ENCODE assay signal across 24 cellular contexts in the genomic region with DNA sequence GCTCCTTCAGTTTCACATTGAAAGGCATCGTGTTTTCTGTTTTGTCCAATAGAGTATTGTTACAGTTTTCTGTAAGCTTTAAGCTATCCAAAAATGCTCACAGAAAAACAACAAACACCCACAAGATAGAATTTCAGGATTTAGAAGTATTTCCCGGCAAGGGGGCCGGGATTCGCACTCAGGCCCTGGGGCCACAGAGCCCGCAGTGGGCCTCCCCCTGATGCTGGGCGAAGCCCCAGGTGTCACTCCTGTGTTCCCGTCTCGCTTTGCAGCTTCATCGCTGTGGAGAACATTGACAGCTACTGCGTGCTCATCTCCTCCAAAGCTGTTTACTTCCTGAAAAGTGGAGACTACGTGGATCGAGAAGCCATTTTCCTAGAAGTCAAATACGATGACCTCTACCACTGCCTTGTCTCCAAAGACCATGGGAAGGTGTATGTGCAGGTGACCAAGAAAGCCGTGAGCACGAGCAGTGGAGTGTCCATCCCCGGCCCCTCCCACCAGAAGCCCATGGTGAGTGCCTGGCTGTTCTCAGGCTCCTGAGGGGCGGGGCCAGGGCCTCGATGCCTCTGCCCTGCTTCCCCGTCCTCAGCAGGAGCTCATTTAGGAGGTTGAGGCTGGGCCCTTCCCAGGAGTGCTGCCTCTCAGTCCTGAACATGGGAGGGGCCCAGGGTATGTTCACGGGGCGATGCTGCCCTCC.
DNase-seq lines count a peak whose midpoint lies in the region; ATAC-seq and TF ChIP-seq lines count a peak whose summit lies in the region.
"Had no signal": no experiment of that assay in that cellular context is flagged by ENCODE, and none has a peak within 500 bp of the region (broad histone marks: within the 10 kb centered on the region; RNA-seq: fewer than 3 reads in every experiment).

No MANE protein-coding gene starts in this region.

- H3K27ac ChIP-seq in naive thymus-derived CD4-positive, alpha-beta T cell (ENCODE audit: low read depth, low read length) = no peak overlapping the region
- H3K27ac ChIP-seq in tibial nerve (peak overlapping the region in 3 of 4 donors; percentile 30 to 76 (median 75)), testis (no peak overlapping the region)
- H3K27ac ChIP-seq: BLaER1 treated with 17β-estradiol and CSF1 and Interleukin-3, amounts not matched to agents 10 nM and 100 nM; KMS-11; PC-9; RWPE1 had no signal

- DNase-seq in activated T-cell treated with anti-CD3 and anti-CD28 coated beads, Interleukin-2, amount 50 U/mL, for 24 hours = no peak
- no peak for DNase-seq in activated T-cell treated with anti-CD3 and anti-CD28 coated beads, Interleukin-2, amount 50 U/mL, for 1 hour
- DNase-seq in activated naive CD8-positive, alpha-beta T cell treated with anti-CD3 and anti-CD28 coated beads, Interleukin-2, amount 10 ng/mL, durations not matched to agents 7 days and 5 days = no peak
- DNase-seq in naive thymus-derived CD4-positive, alpha-beta T cell = no peak
- DNase-seq in tibial nerve (ENCODE audit: low spot score in 2 of 2) (no peak), GM19238 (ENCODE audit: insufficient read length, low spot score) (no peak), testis (no peak)
- no peak for DNase-seq in activated T-helper 1 cell treated with anti-CD3 and anti-CD28 coated beads, Interleukin-12 subunit alpha, Interleukin-12 subunit beta, Interleukin-2, Interleukin-4 antibody, amounts not matched to agents 30 ng/mL and 10 ng/mL and 1 ng/mL, durations not matched to agents 14 hours and 24 hours and 36 hours (ENCODE audit: low spot score)
- DNase-seq: 8988T; Calu3; CD8-positive, alpha-beta memory T cell; DMS153; IMR-90; NCI-H1105; NCI-H146; NCI-H2029; NCI-H226; NCI-H510A treated with DMSO at 0.1 percent for 48 hours; NCI-H748 treated with DMSO at 0.1 percent for 48 hours; PC-9; SIG-M5 had no signal

- POLR2A ChIA-PET in activated naive CD8-positive, alpha-beta T cell treated with anti-CD3 and anti-CD28 coated beads, Interleukin-2, amount 10 ng/mL, durations not matched to agents 7 days and 5 days (lab: Charles Lee) = interaction anchor here (0.6 kb wide), 1 partner anchor 13 kb away, joined by 3 read pairs; no protein-coding TSS in a partner anchor
- POLR2A ChIA-PET in naive thymus-derived CD4-positive, alpha-beta T cell (lab: Charles Lee) = interaction anchor here (1.6 to 8.6 kb wide), 3 partner anchors 11 to 30 kb away, joined by 4 to 108 read pairs (median 6); no protein-coding TSS in a partner anchor

- no peak for TF ChIP-seq EP300 in tibial nerve (IDR thresholded peaks at IDR 0.05)

- peaks cover 4% of the 10 kb centered on the region for H3K9me3 Mint-ChIP-seq in activated T-cell treated with anti-CD3 and anti-CD28 coated beads, Interleukin-2, amount 50 U/mL, for 24 hours
- no peaks in the 10 kb centered on the region for H3K9me3 Mint-ChIP-seq in activated naive CD8-positive, alpha-beta T cell treated with anti-CD3 and anti-CD28 coated beads, Interleukin-2, amount 10 ng/mL, durations not matched to agents 7 days and 5 days
- peaks cover 0 to 4% (median 0%) of the 10 kb centered on the region in 11 donors for H3K9me3 Mint-ChIP-seq in naive thymus-derived CD4-positive, alpha-beta T cell
- no peaks in the 10 kb centered on the region for H3K9me3 Mint-ChIP-seq in activated T-helper 1 cell treated with anti-CD3 and anti-CD28 coated beads, Interleukin-12 subunit alpha, Interleukin-12 subunit beta, Interleukin-2, Interleukin-4 antibody, amounts not matched to agents 30 ng/mL and 10 ng/mL and 1 ng/mL, durations not matched to agents 14 hours and 24 hours and 36 hours
- H3K9me3 Mint-ChIP-seq: CD8-positive, alpha-beta memory T cell had no signal

- H3K9me3 ChIP-seq in naive thymus-derived CD4-positive, alpha-beta T cell (ENCODE audit: control insufficient read depth in 2 of 3, low read length in 3 of 3) = no peaks in the 10 kb centered on the region
- H3K9me3 ChIP-seq in tibial nerve (no peaks in the 10 kb centered on the region), testis (no peaks in the 10 kb centered on the region)
- H3K9me3 ChIP-seq: BLaER1 treated with 17β-estradiol and CSF1 and Interleukin-3, amounts not matched to agents 10 nM and 100 nM had no signal

- no peaks in the 10 kb centered on the region for H3K27me3 ChIP-seq in naive thymus-derived CD4-positive, alpha-beta T cell (ENCODE audit: control insufficient read depth in 2 of 2, insufficient read depth in 2 of 2, low read length in 2 of 2)
- H3K27me3 ChIP-seq in tibial nerve (no peaks in the 10 kb centered on the region), testis (no peaks in the 10 kb centered on the region)
- H3K27me3 ChIP-seq: BLaER1 treated with 17β-estradiol and CSF1 and Interleukin-3, amounts not matched to agents 10 nM and 100 nM had no signal

- TF ChIP-seq POLR2A in tibial nerve (IDR thresholded peaks at IDR 0.05) (no peak), testis (IDR thresholded peaks at IDR 0.05) (no peak)

- H3K27me3 Mint-ChIP-seq in activated T-cell treated with anti-CD3 and anti-CD28 coated beads, Interleukin-2, amount 50 U/mL, for 24 hours = no peaks in the 10 kb centered on the region
- H3K27me3 Mint-ChIP-seq in activated naive CD8-positive, alpha-beta T cell treated with anti-CD3 and anti-CD28 coated beads, Interleukin-2, amount 10 ng/mL, durations not matched to agents 7 days and 5 days = no peaks in the 10 kb centered on the region
- H3K27me3 Mint-ChIP-seq in naive thymus-derived CD4-positive, alpha-beta T cell = no peaks in the 10 kb centered on the region
- no peaks in the 10 kb centered on the region for H3K27me3 Mint-ChIP-seq in activated T-helper 1 cell treated with anti-CD3 and anti-CD28 coated beads, Interleukin-12 subunit alpha, Interleukin-12 subunit beta, Interleukin-2, Interleukin-4 antibody, amounts not matched to agents 30 ng/mL and 10 ng/mL and 1 ng/mL, durations not matched to agents 14 hours and 24 hours and 36 hours (ENCODE audit: insufficient read depth)
- H3K27me3 Mint-ChIP-seq: CD8-positive, alpha-beta memory T cell had no signal

- no peak for TF ChIP-seq CTCF in tibial nerve (IDR thresholded peaks at IDR 0.05)
- TF ChIP-seq CTCF in testis (IDR thresholded peaks at IDR 0.05) = no peak

- peaks cover 67% of the 10 kb centered on the region for H3K4me1 Mint-ChIP-seq in activated T-cell treated with anti-CD3 and anti-CD28 coated beads, Interleukin-2, amount 50 U/mL, for 24 hours (ENCODE audit: low read depth)
- H3K4me1 Mint-ChIP-seq in activated naive CD8-positive, alpha-beta T cell treated with anti-CD3 and anti-CD28 coated beads, Interleukin-2, amount 10 ng/mL, durations not matched to agents 7 days and 5 days = peaks cover 25% of the 10 kb centered on the region
- H3K4me1 Mint-ChIP-seq in naive thymus-derived CD4-positive, alpha-beta T cell = peaks cover 23 to 52% (median 46%) of the 10 kb centered on the region in 7 donors
- H3K4me1 Mint-ChIP-seq in activated T-helper 1 cell treated with anti-CD3 and anti-CD28 coated beads, Interleukin-12 subunit alpha, Interleukin-12 subunit beta, Interleukin-2, Interleukin-4 antibody, amounts not matched to agents 30 ng/mL and 10 ng/mL and 1 ng/mL, durations not matched to agents 14 hours and 24 hours and 36 hours (ENCODE audit: low read depth) = peaks cover 42% of the 10 kb centered on the region

- no peak overlapping the region for H3K4me3 Mint-ChIP-seq in activated T-cell treated with anti-CD3 and anti-CD28 coated beads, Interleukin-2, amount 50 U/mL, for 24 hours
- no peak overlapping the region for H3K4me3 Mint-ChIP-seq in activated naive CD8-positive, alpha-beta T cell treated with anti-CD3 and anti-CD28 coated beads, Interleukin-2, amount 10 ng/mL, durations not matched to agents 7 days and 5 days
- peak overlapping the region in 4 of 10 donors; percentile 17 to 39 (median 22) for H3K4me3 Mint-ChIP-seq in naive thymus-derived CD4-positive, alpha-beta T cell
- H3K4me3 Mint-ChIP-seq in activated T-helper 1 cell treated with anti-CD3 and anti-CD28 coated beads, Interleukin-12 subunit alpha, Interleukin-12 subunit beta, Interleukin-2, Interleukin-4 antibody, amounts not matched to agents 30 ng/mL and 10 ng/mL and 1 ng/mL, durations not matched to agents 14 hours and 24 hours and 36 hours = no peak overlapping the region
- H3K4me3 Mint-ChIP-seq: CD8-positive, alpha-beta memory T cell had no signal

- H3K36me3 ChIP-seq in naive thymus-derived CD4-positive, alpha-beta T cell (ENCODE audit: control insufficient read depth in 2 of 3, insufficient read depth in 3 of 3, low read length in 3 of 3) = peaks cover 0 to 24% (median 1%) of the 10 kb centered on the region in 3 experiments
- peaks cover 0 to 30% (median 0%) of the 10 kb centered on the region in 3 donors for H3K36me3 ChIP-seq in tibial nerve
- no peaks in the 10 kb centered on the region for H3K36me3 ChIP-seq in testis (ENCODE audit: low read depth, missing control alignments)

- no peak for ATAC-seq in activated naive CD8-positive, alpha-beta T cell treated with anti-CD3 and anti-CD28 coated beads, Interleukin-2, amount 10 ng/mL, durations not matched to agents 7 days and 5 days (ENCODE audit: low read depth)
- ATAC-seq in naive thymus-derived CD4-positive, alpha-beta T cell = no peak

- CTCF ChIA-PET in naive thymus-derived CD4-positive, alpha-beta T cell (lab: Charles Lee) = interaction anchor here (1.3 kb wide), 1 partner anchor 10 kb away, joined by 3 read pairs; no protein-coding TSS in a partner anchor

- no peak overlapping the region for H3K4me3 ChIP-seq in naive thymus-derived CD4-positive, alpha-beta T cell (ENCODE audit: low read length)
- H3K4me3 ChIP-seq in tibial nerve (no peak overlapping the region), testis (no peak overlapping the region)
- H3K4me3 ChIP-seq: BLaER1 treated with 17β-estradiol and CSF1 and Interleukin-3, amounts not matched to agents 10 nM and 100 nM; PC-9 had no signal

- H3K4me1 ChIP-seq in naive thymus-derived CD4-positive, alpha-beta T cell (ENCODE audit: control insufficient read depth in 2 of 2, insufficient read depth in 2 of 2, low read length in 2 of 2) = peaks cover 22% of the 10 kb centered on the region in 2 donors
- H3K4me1 ChIP-seq in tibial nerve = peaks cover 5 to 59% (median 13%) of the 10 kb centered on the region in 4 donors
- H3K4me1 ChIP-seq in testis = no peaks in the 10 kb centered on the region

- H3K27ac Mint-ChIP-seq in activated T-cell treated with anti-CD3 and anti-CD28 coated beads, Interleukin-2, amount 50 U/mL, for 24 hours = peak overlapping the region; percentile 44
- peak overlapping the region; percentile 30 for H3K27ac Mint-ChIP-seq in activated naive CD8-positive, alpha-beta T cell treated with anti-CD3 and anti-CD28 coated beads, Interleukin-2, amount 10 ng/mL, durations not matched to agents 7 days and 5 days
- H3K27ac Mint-ChIP-seq in naive thymus-derived CD4-positive, alpha-beta T cell = peak overlapping the region in 7 of 9 donors; percentile 33 to 96 (median 63)
- no peak overlapping the region for H3K27ac Mint-ChIP-seq in activated T-helper 1 cell treated with anti-CD3 and anti-CD28 coated beads, Interleukin-12 subunit alpha, Interleukin-12 subunit beta, Interleukin-2, Interleukin-4 antibody, amounts not matched to agents 30 ng/mL and 10 ng/mL and 1 ng/mL, durations not matched to agents 14 hours and 24 hours and 36 hours

- intact Hi-C loops in naive thymus-derived CD4-positive, alpha-beta T cell (cut with micrococcal nuclease) = no loop called here
- intact Hi-C loops in activated T-helper 1 cell treated with anti-CD3 and anti-CD28 coated beads, Interleukin-12 subunit alpha, Interleukin-12 subunit beta, Interleukin-2, Interleukin-4 antibody, amounts not matched to agents 30 ng/mL and 10 ng/mL and 1 ng/mL, durations not matched to agents 14 hours and 24 hours and 36 hours (cut with micrococcal nuclease) = no loop called here
- intact Hi-C loops in testis (cut with DNase I; ENCODE audit: low total_unique reads) = no loop called here

- 83 to 86% methylated on average over 21 of the region's 21 CpGs for WGBS in tibial nerve, 2 donors
- WGBS in testis, 2 donors = 92 to 93% methylated on average over 16 to 21 of the region's 21 CpGs

- peaks cover 80% of the 10 kb centered on the region for H3K36me3 Mint-ChIP-seq in activated T-cell treated with anti-CD3 and anti-CD28 coated beads, Interleukin-2, amount 50 U/mL, for 24 hours (ENCODE audit: low read depth)
- H3K36me3 Mint-ChIP-seq in activated naive CD8-positive, alpha-beta T cell treated with anti-CD3 and anti-CD28 coated beads, Interleukin-2, amount 10 ng/mL, durations not matched to agents 7 days and 5 days = peaks cover 21% of the 10 kb centered on the region
- H3K36me3 Mint-ChIP-seq in naive thymus-derived CD4-positive, alpha-beta T cell = peaks cover 4 to 46% (median 26%) of the 10 kb centered on the region in 5 donors
- peaks cover 21% of the 10 kb centered on the region for H3K36me3 Mint-ChIP-seq in activated T-helper 1 cell treated with anti-CD3 and anti-CD28 coated beads, Interleukin-12 subunit alpha, Interleukin-12 subunit beta, Interleukin-2, Interleukin-4 antibody, amounts not matched to agents 30 ng/mL and 10 ng/mL and 1 ng/mL, durations not matched to agents 14 hours and 24 hours and 36 hours (ENCODE audit: low read depth)

Comparison
In these comparisons a context has a peak if more than half of its experiments do, and no peak if none do; other contexts are left out.
1. H3K27ac ChIP-seq: peak in tibial nerve (3 of 4); none in naive thymus-derived CD4-positive, alpha-beta T cell (single experiment) and testis (0 of 2).